In genomic region chr2:88859461-88859860, GRCh38 we compare ENCODE assay signal across 30 cellular contexts.
DNase-seq lines count a peak whose midpoint lies in the region; ATAC-seq and TF ChIP-seq lines count a peak whose summit lies in the region.
"Had no signal": no experiment of that assay in that cellular context is flagged by ENCODE, and none has a peak within 500 bp of the region (broad histone marks: within the 10 kb centered on the region; RNA-seq: fewer than 3 reads in every experiment).

No MANE protein-coding gene starts in this region.

- ATAC-seq in activated B cell treated with CpG ODN at 0.5 μM for 24 hours (ENCODE audit: low read depth) (no peak), HG03457 (IDR thresholded peaks at IDR 0.05; ENCODE audit: unreplicated experiment) (no peak), GM21737 (IDR thresholded peaks at IDR 0.05; ENCODE audit: unreplicated experiment) (no peak)
- ATAC-seq in stimulated activated naive B cell treated with anti-CD40 and anti-IgM and Interleukin-4, amounts not matched to agents 10 μg/mL and 1 μg/mL and 100 μg/mL, for 72 hours (replicated peaks) = no peak
- ATAC-seq: GM23338; HepG2; natural killer cell treated with Interleukin-12 subunit alpha and Interleukin-12 subunit beta and Interleukin-15 and Interleukin-18, amount 100 ng/mL, for 72 hours; T-cell had no signal

- no peak overlapping the region for H2AFZ ChIP-seq in KMS-11 (ENCODE audit: low read depth)
- H2AFZ ChIP-seq: GM23338 had no signal

- H3K4me2 ChIP-seq in KMS-11 = peak overlapping the region; percentile 98
- H3K4me2 ChIP-seq: GM23338 had no signal

- peak overlapping the region; percentile 98 for H3K27ac Mint-ChIP-seq in activated B cell treated with CpG ODN at 0.5 μM for 24 hours
- peak overlapping the region; percentile 100 for H3K27ac Mint-ChIP-seq in stimulated activated naive B cell treated with anti-CD40 and anti-IgM and Interleukin-4, amounts not matched to agents 10 μg/mL and 1 μg/mL and 100 μg/mL, for 72 hours
- H3K27ac Mint-ChIP-seq: activated naive CD8-positive, alpha-beta T cell; GM23338; natural killer cell treated with Interleukin-12 subunit alpha and Interleukin-12 subunit beta and Interleukin-15 and Interleukin-18, amount 100 ng/mL, for 72 hours; type B pancreatic cell had no signal

- no peaks in the 10 kb centered on the region for H3K9me3 ChIP-seq in uterus
- H3K9me3 ChIP-seq: ascending aorta, SJSA1 had no signal

- H3K36me3 ChIP-seq in KMS-11 (ENCODE audit: insufficient read depth) = peaks cover 31% of the 10 kb centered on the region
- H3K36me3 ChIP-seq in uterus = no peaks in the 10 kb centered on the region
- H3K36me3 ChIP-seq: ascending aorta, cardiac muscle cell, SJSA1 had no signal

- H3K27me3 ChIP-seq in KMS-11 (ENCODE audit: insufficient read depth, low read depth) (peaks cover 7% of the 10 kb centered on the region; the same call in 1 of the 2 replicates), uterus (no peaks in the 10 kb centered on the region)
- H3K27me3 ChIP-seq: ascending aorta, cardiac muscle cell, SJSA1 had no signal

- peak overlapping the region; percentile 100 for H3K9ac ChIP-seq in KMS-11

- intact Hi-C loops in activated B cell treated with CpG ODN at 0.5 μM for 24 hours (cut with micrococcal nuclease) = no loop called here
- intact Hi-C loops in uterus (cut with DNase I; ENCODE audit: low total_unique reads) = no loop called here

- H3K79me2 ChIP-seq in KMS-11 (ENCODE audit: insufficient read depth, low read depth) = peaks cover 59% of the 10 kb centered on the region

- peaks cover 74% of the 10 kb centered on the region for H3K36me3 Mint-ChIP-seq in activated B cell treated with CpG ODN at 0.5 μM for 24 hours (ENCODE audit: low read depth)
- H3K36me3 Mint-ChIP-seq in stimulated activated naive B cell treated with anti-CD40 and anti-IgM and Interleukin-4, amounts not matched to agents 10 μg/mL and 1 μg/mL and 100 μg/mL, for 72 hours = peaks cover 54 to 64% of the 10 kb centered on the region in 2 donors
- H3K36me3 Mint-ChIP-seq: activated naive CD8-positive, alpha-beta T cell; natural killer cell treated with Interleukin-12 subunit alpha and Interleukin-12 subunit beta and Interleukin-15 and Interleukin-18, amount 100 ng/mL, for 72 hours; type B pancreatic cell had no signal

- peak overlapping the region; percentile 97 for H3K4me3 Mint-ChIP-seq in activated B cell treated with CpG ODN at 0.5 μM for 24 hours
- peak overlapping the region; percentile 90 to 94 for H3K4me3 Mint-ChIP-seq in stimulated activated naive B cell treated with anti-CD40 and anti-IgM and Interleukin-4, amounts not matched to agents 10 μg/mL and 1 μg/mL and 100 μg/mL, for 72 hours
- H3K4me3 Mint-ChIP-seq: activated naive CD8-positive, alpha-beta T cell; GM23338; natural killer cell treated with Interleukin-12 subunit alpha and Interleukin-12 subunit beta and Interleukin-15 and Interleukin-18, amount 100 ng/mL, for 72 hours; type B pancreatic cell had no signal

- POLR2A ChIA-PET in activated B cell treated with CpG ODN at 0.5 μM for 24 hours (lab: Charles Lee) = interaction anchor here (0.7 to 18.4 kb wide), 12 partner anchors 10 to 293 kb away, joined by 3 to 1820 read pairs (median 8); no protein-coding TSS in a partner anchor

- H3K9me3 Mint-ChIP-seq in activated B cell treated with CpG ODN at 0.5 μM for 24 hours = no peaks in the 10 kb centered on the region
- peaks cover 0 to 3% of the 10 kb centered on the region in 2 donors for H3K9me3 Mint-ChIP-seq in stimulated activated naive B cell treated with anti-CD40 and anti-IgM and Interleukin-4, amounts not matched to agents 10 μg/mL and 1 μg/mL and 100 μg/mL, for 72 hours
- H3K9me3 Mint-ChIP-seq: GM23338; natural killer cell treated with Interleukin-12 subunit alpha and Interleukin-12 subunit beta and Interleukin-15 and Interleukin-18, amount 100 ng/mL, for 72 hours; T-cell; type B pancreatic cell had no signal

- H3K4me1 ChIP-seq in KMS-11 (ENCODE audit: low read depth, poor library complexity, severe bottlenecking) = peaks cover 38% of the 10 kb centered on the region
- H3K4me1 ChIP-seq in uterus = no peaks in the 10 kb centered on the region
- H3K4me1 ChIP-seq: ascending aorta, SJSA1 had no signal

- TF ChIP-seq CTCF in GM12875 (IDR thresholded peaks at IDR 0.05; ENCODE audit: borderline replicate concordance, insufficient read depth, low read depth, low read length) = no peak
- TF ChIP-seq CTCF in KMS-11 (conservative IDR thresholded peaks at IDR 0.05; ENCODE audit: low read depth, low read length) = no peak
- TF ChIP-seq CTCF in activated B cell treated with CpG ODN at 0.5 μM for 24 hours (IDR thresholded peaks at IDR 0.05) = no peak
- no peak for TF ChIP-seq CTCF in uterus (IDR thresholded peaks at IDR 0.05)

- H3K27ac ChIP-seq in KMS-11 = peak overlapping the region; percentile 100
- no peak overlapping the region for H3K27ac ChIP-seq in uterus
- H3K27ac ChIP-seq: ascending aorta, cardiac muscle cell, coronary artery, SJSA1 had no signal

- TF ChIP-seq POLR2A in uterus (IDR thresholded peaks at IDR 0.05) = no peak

- peak overlapping the region; percentile 82 for H3K4me3 ChIP-seq in GM12875 (ENCODE audit: low read depth, low read length)
- peak overlapping the region; percentile 43 for H3K4me3 ChIP-seq in KMS-11 (IDR thresholded peaks at IDR 0.05; ENCODE audit: insufficient read depth, low read depth, low read length)
- no peak overlapping the region for H3K4me3 ChIP-seq in uterus
- H3K4me3 ChIP-seq: ascending aorta, cardiac muscle cell, coronary artery, GM23338, SJSA1 had no signal

- CTCF ChIA-PET in activated B cell treated with CpG ODN at 0.5 μM for 24 hours (lab: Charles Lee) = interaction anchor here (0.7 to 12.0 kb wide), 6 partner anchors 12 to 284 kb away, joined by 3 to 187 read pairs (median 6); no protein-coding TSS in a partner anchor

- H3K4me1 Mint-ChIP-seq in activated B cell treated with CpG ODN at 0.5 μM for 24 hours = peaks cover 46% of the 10 kb centered on the region
- H3K4me1 Mint-ChIP-seq in stimulated activated naive B cell treated with anti-CD40 and anti-IgM and Interleukin-4, amounts not matched to agents 10 μg/mL and 1 μg/mL and 100 μg/mL, for 72 hours = peaks cover 40 to 58% of the 10 kb centered on the region in 2 donors
- H3K4me1 Mint-ChIP-seq: T-cell had no signal

- DNase-seq in activated B cell treated with CpG ODN at 0.5 μM for 24 hours (no peak), uterus (no peak)
- DNase-seq in stimulated activated naive B cell treated with anti-CD40 and anti-IgM and Interleukin-4, amounts not matched to agents 10 μg/mL and 1 μg/mL and 100 μg/mL, for 72 hours = no peak
- DNase-seq: activated CD4-positive, alpha-beta T cell treated with anti-CD3 and anti-CD28 coated beads, Interleukin-2, amount 50 U/mL, for 4 hours; activated effector memory CD4-positive, alpha-beta T cell treated with Interleukin-2 at 50 U/mL for 16 hours; Calu3; DND-41; effector memory CD4-positive, alpha-beta T cell; glutamatergic neuron; kidney; midbrain; NCI-H1105 treated with DMSO at 0.1 percent for 48 hours; NCI-H1930; NCI-H526; small intestine; stimulated activated CD4-positive, alpha-beta T cell treated with anti-CD3 and anti-CD28 coated beads, Interleukin-1b, Interleukin-23, amount 100 ng/mL, for 48 hours; T-cell had no signal

- H3K27me3 Mint-ChIP-seq in activated B cell treated with CpG ODN at 0.5 μM for 24 hours = no peaks in the 10 kb centered on the region
- peaks cover 0 to 6% of the 10 kb centered on the region in 2 donors for H3K27me3 Mint-ChIP-seq in stimulated activated naive B cell treated with anti-CD40 and anti-IgM and Interleukin-4, amounts not matched to agents 10 μg/mL and 1 μg/mL and 100 μg/mL, for 72 hours
- H3K27me3 Mint-ChIP-seq: type B pancreatic cell had no signal

- peaks cover 4% of the 10 kb centered on the region for H4K20me1 ChIP-seq in KMS-11 (ENCODE audit: insufficient read depth)

Comparison
In these comparisons a context has a peak if more than half of its experiments do, and no peak if none do; other contexts are left out.
1. H3K4me3 ChIP-seq: peak in GM12875 (single experiment) and KMS-11 (single experiment); none in uterus (0 of 2).